In the genomic region with DNA sequence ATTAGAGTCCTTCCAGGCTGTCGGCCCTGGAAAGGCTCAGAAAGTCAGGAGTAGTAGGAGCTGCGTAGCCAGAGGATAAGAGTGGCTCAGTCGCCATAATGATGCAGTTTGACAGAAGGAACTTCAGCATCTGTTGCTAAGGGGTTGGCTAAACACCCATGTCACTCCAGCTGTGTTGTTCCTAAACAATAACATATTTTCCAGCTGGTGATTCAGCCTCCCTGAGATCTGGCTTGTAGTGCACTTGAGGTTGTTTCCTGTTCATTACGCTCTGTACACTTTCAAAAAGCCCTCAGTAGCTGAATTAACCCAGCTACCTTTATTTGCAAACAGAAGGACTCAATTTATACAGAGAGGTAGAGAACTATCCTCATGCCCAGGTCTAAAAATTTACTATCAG, we compare ENCODE assay signal across 10 cellular contexts. TPM values are rescaled to one million over a fixed set of nuclear protein-coding genes. Genes with fewer than 3 reads are reported as not detected.
DNase-seq lines count a peak whose midpoint lies in the region; ATAC-seq and TF ChIP-seq lines count a peak whose summit lies in the region.
"Had no signal": no experiment of that assay in that cellular context is flagged by ENCODE, and none has a peak within 500 bp of the region (broad histone marks: within the 10 kb centered on the region; RNA-seq: fewer than 3 reads in every experiment).

No MANE protein-coding gene starts in this region.

- no peaks in the 10 kb centered on the region for H3K9me3 Mint-ChIP-seq in chondrocyte (ENCODE audit: low read depth)
- H3K9me3 Mint-ChIP-seq: neural progenitor cell had no signal

- no peak for TF ChIP-seq CTCF in upper lobe of right lung (IDR thresholded peaks at IDR 0.05)
- TF ChIP-seq CTCF in coronary artery (IDR thresholded peaks at IDR 0.05) = no peak
- TF ChIP-seq CTCF in chondrocyte (IDR thresholded peaks at IDR 0.05) = no peak

- no peak for DNase-seq in Right ventricle myocardium inferior (ENCODE audit: missing footprints)
- no peak for DNase-seq in cardiac septum (ENCODE audit: low spot score)
- peak; percentile 86 for DNase-seq in NCI-H748 treated with DMSO at 0.1 percent for 48 hours (lab: John Stamatoyannopoulos, UW)
- DNase-seq in fibroblast of peridontal ligament (ENCODE audit: extremely low read depth) = peak; percentile 64
- DNase-seq in upper lobe of right lung = no peak
- no peak for DNase-seq in coronary artery (ENCODE audit: low spot score)
- DNase-seq in chondrocyte (ENCODE audit: low spot score) = no peak

- H3K9me3 ChIP-seq in upper lobe of right lung = no peaks in the 10 kb centered on the region
- H3K9me3 ChIP-seq: ascending aorta had no signal

- peaks cover 49% of the 10 kb centered on the region for H3K4me1 ChIP-seq in upper lobe of right lung
- H3K4me1 ChIP-seq: ascending aorta, neural progenitor cell had no signal

- ATAC-seq in Right ventricle myocardium inferior = peak; percentile 52
- peak; percentile 48 for ATAC-seq in upper lobe of right lung
- ATAC-seq in HG03097 (IDR thresholded peaks at IDR 0.05; ENCODE audit: low FRiP score, unreplicated experiment) = no peak

- no peaks in the 10 kb centered on the region for H3K27me3 ChIP-seq in upper lobe of right lung
- H3K27me3 ChIP-seq: ascending aorta, neural progenitor cell had no signal

- no peaks in the 10 kb centered on the region for H3K36me3 Mint-ChIP-seq in chondrocyte (ENCODE audit: low read depth)
- H3K36me3 Mint-ChIP-seq: neural progenitor cell had no signal

- peaks cover 19% of the 10 kb centered on the region for H3K4me1 Mint-ChIP-seq in chondrocyte (ENCODE audit: low read depth)

- H3K27ac Mint-ChIP-seq in chondrocyte (ENCODE audit: unreplicated experiment) = no peak overlapping the region
- H3K27ac Mint-ChIP-seq: neural progenitor cell had no signal

- H3K4me3 Mint-ChIP-seq in chondrocyte (ENCODE audit: unreplicated experiment) = no peak overlapping the region
- H3K4me3 Mint-ChIP-seq: neural progenitor cell had no signal

- no peaks in the 10 kb centered on the region for H3K36me3 ChIP-seq in upper lobe of right lung
- H3K36me3 ChIP-seq: ascending aorta, neural progenitor cell had no signal

- H3K27ac ChIP-seq in upper lobe of right lung (peak overlapping the region; percentile 62), coronary artery (no peak overlapping the region)
- H3K27ac ChIP-seq: ascending aorta, neural progenitor cell had no signal

- intact Hi-C loops in Right ventricle myocardium inferior (cut with DNase I) = no loop called here
- intact Hi-C loops in cardiac septum (cut with DNase I) = no loop called here
- intact Hi-C loops in upper lobe of right lung (cut with DNase I) = no loop called here

- H3K27me3 Mint-ChIP-seq in chondrocyte (ENCODE audit: low read depth) = peaks cover 2% of the 10 kb centered on the region

- H3K4me3 ChIP-seq in upper lobe of right lung (no peak overlapping the region), coronary artery (no peak overlapping the region)
- H3K4me3 ChIP-seq: ascending aorta, neural progenitor cell had no signal

RNA-seq across cellular contexts. Expression of gene EPAS1, which starts 39.7 kb away (rescaled TPM):
- total RNA-seq in Right ventricle myocardium inferior (205 TPM), cardiac septum (139 TPM), upper lobe of right lung (1,593 TPM), chondrocyte (14.5 to 126 TPM (median 122 TPM) in 3 replicates)

Comparison
In these comparisons a context has a peak if more than half of its experiments do, and no peak if none do; other contexts are left out.
1. DNase-seq: peak in NCI-H748 treated with DMSO at 0.1 percent for 48 hours (single experiment) and fibroblast of peridontal ligament (single experiment); none in Right ventricle myocardium inferior (single experiment), cardiac septum (single experiment), upper lobe of right lung (single experiment), coronary artery (single experiment) and chondrocyte (single experiment).